ENCODE assay signal across 8 cellular contexts in genomic region chr7:6589151-6589828, GRCh38. TPM values are rescaled to one million over a fixed set of nuclear protein-coding genes. Genes with fewer than 3 reads are reported as not detected.
DNase-seq lines count a peak whose midpoint lies in the region; ATAC-seq and TF ChIP-seq lines count a peak whose summit lies in the region.

No MANE protein-coding gene starts in this region.

- in situ Hi-C loops in mammary epithelial cell (cut with MboI; ENCODE audit: low sequenced_read_pairs in 2 of 2), result loop anchor here in 1 of 2 donors (25.0 kb wide), 1 partner anchor 273 kb away; no protein-coding TSS in a partner anchor

- no peaks in the 10 kb centered on the region for H3K27me3 Mint-ChIP-seq in naive thymus-derived CD8-positive, alpha-beta T cell

- H3K4me1 Mint-ChIP-seq in naive thymus-derived CD8-positive, alpha-beta T cell, result peaks cover 5 to 39% (median 20%) of the 10 kb centered on the region in 4 donors

- H4K20me1 ChIP-seq in mammary epithelial cell (ENCODE audit: insufficient read depth, low read length), result no peaks in the 10 kb centered on the region

- WGBS in HUES64, result 52% methylated on average over 22 of the region's 22 CpGs
- WGBS in mammary epithelial cell (ENCODE audit: low coverage, missing lambda C conversion rate), result 74% methylated on average over 5 of the region's 22 CpGs

- intact Hi-C loops in mammary epithelial cell (cut with micrococcal nuclease), result no loop called here

- CTCF ChIA-PET in AG04450 (lab: Charles Lee) (interaction anchor here (0.7 to 3.0 kb wide), 6 partner anchors 12 to 73 kb away, joined by 3 to 13 read pairs (median 4); partner anchors contain the start of gene ZDHHC4), mammary epithelial cell (lab: Charles Lee; ENCODE audit: low non-redundant PET) (no interaction called here)

- H3K4me1 ChIP-seq in HUES64 (ENCODE audit: insufficient read depth, low read length), result peaks cover 5% of the 10 kb centered on the region; the same call in 1 of the 2 replicates
- H3K4me1 ChIP-seq in mammary epithelial cell (ENCODE audit: insufficient read depth, low read length), result peaks cover 9% of the 10 kb centered on the region

- H3K27me3 ChIP-seq in AG04450 (ENCODE audit: control insufficient read depth, insufficient read depth, low read length) (no peaks in the 10 kb centered on the region), HUES64 (ENCODE audit: insufficient read depth, low read length) (no peaks in the 10 kb centered on the region), mammary epithelial cell (ENCODE audit: insufficient read depth, low read length) (no peaks in the 10 kb centered on the region)

- dilution Hi-C loops in mammary epithelial cell (cut with HindIII; ENCODE audit: low sequenced_read_pairs), result no loop called here

- H3K4me3 ChIP-seq in AG04450 (ENCODE audit: low read depth, low read length) (peak overlapping the region; percentile 47), HUES64 (ENCODE audit: low read length) (peak overlapping the region; percentile 95), mammary epithelial cell (replicated peaks in 1 of 3; ENCODE audit: insufficient read depth in 1 of 3, low read depth in 2 of 3, low read length in 3 of 3) (peak overlapping the region in 1 of 3 experiments; percentile 97)

- H3K27ac ChIP-seq in AG04450 (ENCODE audit: low read depth, low read length) (no peak overlapping the region), HUES64 (ENCODE audit: low read depth, low read length) (no peak overlapping the region), mammary epithelial cell (ENCODE audit: insufficient read depth, low read depth, low read length) (no peak overlapping the region)

- H3K9me3 ChIP-seq in AG04450 (ENCODE audit: control insufficient read depth, insufficient read depth, low read length) (no peaks in the 10 kb centered on the region; the same call in 1 of the 2 replicates), HUES64 (ENCODE audit: insufficient read depth, low read depth, low read length) (no peaks in the 10 kb centered on the region), mammary epithelial cell (replicated peaks; ENCODE audit: insufficient read depth, low read length) (no peaks in the 10 kb centered on the region)

- POLR2A ChIA-PET in AG04450 (lab: Yijun Ruan, JAX), result interaction anchor here (1.2 to 1.6 kb wide), 2 partner anchors 11 to 47 kb away, joined by 5 read pairs; partner anchors contain the start of gene ZNF316
- POLR2A ChIA-PET in naive thymus-derived CD8-positive, alpha-beta T cell (lab: Charles Lee), result interaction anchor here (0.7 to 3.6 kb wide), 11 partner anchors 9 to 62 kb away, joined by 3 to 50 read pairs (median 3); partner anchors contain the start of genes ZDHHC4, ZNF316 and ZNF853

- no peaks in the 10 kb centered on the region for H3K9me3 Mint-ChIP-seq in naive thymus-derived CD8-positive, alpha-beta T cell

- peak overlapping the region; percentile 81 for H3K4me2 ChIP-seq in mammary epithelial cell (ENCODE audit: insufficient read depth, low read depth, low read length)

- peak overlapping the region; percentile 46 to 94 (median 84) for H3K27ac Mint-ChIP-seq in naive thymus-derived CD8-positive, alpha-beta T cell

- peak overlapping the region; percentile 64 to 93 (median 71) for H3K4me3 Mint-ChIP-seq in naive thymus-derived CD8-positive, alpha-beta T cell

- peaks cover 0 to 67% (median 20%) of the 10 kb centered on the region in 3 donors for H3K36me3 Mint-ChIP-seq in naive thymus-derived CD8-positive, alpha-beta T cell

- no TSS peak for BruUV-seq in mammary epithelial cell (replicated peaks; lab: Mats Ljungman, UMichigan)

- ATAC-seq in naive thymus-derived CD8-positive, alpha-beta T cell, result no peak
- ATAC-seq in GM19452 (IDR thresholded peaks at IDR 0.05; ENCODE audit: unreplicated experiment), result no peak

- peaks cover 70% of the 10 kb centered on the region for H3K36me3 ChIP-seq in HUES64 (ENCODE audit: insufficient read depth, low read length)
- H3K36me3 ChIP-seq in mammary epithelial cell (ENCODE audit: insufficient read depth, low read length), result peaks cover 5% of the 10 kb centered on the region

- H3K79me2 ChIP-seq in mammary epithelial cell (ENCODE audit: insufficient read depth, low read length), result peaks cover 19% of the 10 kb centered on the region

- DNase-seq in AG04450 (ENCODE audit: low read depth, low spot score) (no peak), mammary epithelial cell (no peak), NCI-H1417 treated with DMSO at 0.1 percent for 48 hours (lab: John Stamatoyannopoulos, UW) (no peak), SKM-1 (lab: John Stamatoyannopoulos, UW; ENCODE audit: unreplicated experiment) (no peak), NCI-H524 treated with DMSO at 0.1 percent for 48 hours (lab: John Stamatoyannopoulos, UW) (no peak)
- DNase-seq in naive thymus-derived CD8-positive, alpha-beta T cell, result no peak

- H2AFZ ChIP-seq in mammary epithelial cell (ENCODE audit: low read depth, low read length), result peak overlapping the region; percentile 88

- TF ChIP-seq CTCF in AG04450 (IDR thresholded peaks at IDR 0.05; ENCODE audit: low read depth, low read length) (no peak), mammary epithelial cell (conservative IDR thresholded peaks at IDR 0.05 in 1 of 2, IDR thresholded peaks at IDR 0.05 in 1 of 2; ENCODE audit: extremely low read depth in 1 of 2, insufficient read depth in 1 of 2, low read depth in 1 of 2, low read length in 2 of 2) (no peak)

- H3K9ac ChIP-seq in HUES64 (ENCODE audit: low read depth, low read length) (peak overlapping the region; percentile 26; the same call in 1 of the 2 replicates), mammary epithelial cell (ENCODE audit: insufficient read depth, low read length) (no peak overlapping the region)

RNA-seq across cellular contexts. Expression of gene INTS15, which starts 0.5 kb away (rescaled TPM):
- polyA plus RNA-seq in AG04450 (2011; rRNA removed) (17.1 and 17.6 TPM in 2 replicates), mammary epithelial cell (17.3 TPM)
- polyA minus RNA-seq in AG04450 (2011; rRNA and poly(A)+ RNA removed), result 12.9 and 17.7 TPM in 2 replicates
- 20.2 TPM for polyA plus RNA-seq in HUES64 (2013, experiment 1 of 2)
- polyA plus RNA-seq in HUES64 (2013, experiment 2 of 2), result 20.3 TPM
- total RNA-seq in mammary epithelial cell, result 10 to 100 TPM; 12.5 to 21.1 TPM
- 28.5 TPM for polyA minus RNA-seq in mammary epithelial cell
- total RNA-seq in naive thymus-derived CD8-positive, alpha-beta T cell, result 10 to 100 TPM; 57.4 to 61.8 TPM
- 10 to 100 TPM; 29.4 to 43.3 (median 30.2) TPM for polyA plus RNA-seq in naive thymus-derived CD8-positive, alpha-beta T cell

RNA-seq across cellular contexts. Expression of gene ZDHHC4, which starts 12.0 kb away (rescaled TPM):
- polyA plus RNA-seq in AG04450 (2011; rRNA removed) (99.4 and 103 TPM in 2 replicates), mammary epithelial cell (40.5 TPM)
- 87.3 and 88.3 TPM in 2 replicates for polyA minus RNA-seq in AG04450 (2011; rRNA and poly(A)+ RNA removed)
- 40.9 TPM for polyA plus RNA-seq in HUES64 (2013, experiment 1 of 2)
- 50.8 TPM for polyA plus RNA-seq in HUES64 (2013, experiment 2 of 2)
- total RNA-seq in mammary epithelial cell, result 10 to 100 TPM; 34.1 to 52.5 TPM
- polyA minus RNA-seq in mammary epithelial cell, result 52.4 TPM
- 10 to 100 TPM; 39.7 to 48.3 TPM for total RNA-seq in naive thymus-derived CD8-positive, alpha-beta T cell
- 10 to 100 TPM; 77.2 to 81.0 (median 78.9) TPM for polyA plus RNA-seq in naive thymus-derived CD8-positive, alpha-beta T cell

RNA-seq across cellular contexts. Expression of gene ZNF853, which starts 26.1 kb away (rescaled TPM):
- polyA plus RNA-seq in AG04450 (2011; rRNA removed) (5.3 and 6.7 TPM in 2 replicates), mammary epithelial cell (0.02 TPM)
- 12.0 and 14.1 TPM in 2 replicates for polyA minus RNA-seq in AG04450 (2011; rRNA and poly(A)+ RNA removed)
- 4.4 TPM for polyA plus RNA-seq in HUES64 (2013, experiment 1 of 2)
- 5.6 TPM for polyA plus RNA-seq in HUES64 (2013, experiment 2 of 2)
- under 1 TPM; 0.21 to 0.67 TPM for total RNA-seq in mammary epithelial cell
- not detected for polyA minus RNA-seq in mammary epithelial cell
- 1 to 10 TPM; 9.4 to 9.5 TPM for total RNA-seq in naive thymus-derived CD8-positive, alpha-beta T cell
- 1 to 10 TPM; 3.1 to 8.2 (median 3.8) TPM for polyA plus RNA-seq in naive thymus-derived CD8-positive, alpha-beta T cell

RNA-seq across cellular contexts. Expression of gene GRID2IP, which starts 38.0 kb away (rescaled TPM):
- polyA plus RNA-seq in AG04450 (2011; rRNA removed) (0.02 TPM in 1 of 2 replicates, not detected in the other), mammary epithelial cell (0.01 TPM)
- polyA minus RNA-seq in AG04450 (2011; rRNA and poly(A)+ RNA removed), result 0.05 TPM in 1 of 2 replicates, not detected in the other
- polyA plus RNA-seq in HUES64 (2013, experiment 1 of 2), result 0.25 TPM
- 0.63 TPM for polyA plus RNA-seq in HUES64 (2013, experiment 2 of 2)
- not detected for total RNA-seq in mammary epithelial cell
- polyA minus RNA-seq in mammary epithelial cell, result not detected
- total RNA-seq in naive thymus-derived CD8-positive, alpha-beta T cell, result 1 to 10 TPM; 2.6 TPM
- under 1 TPM in 2 of 3 donors, not detected in 1; 0.05 to 0.09 TPM for polyA plus RNA-seq in naive thymus-derived CD8-positive, alpha-beta T cell

RNA-seq across cellular contexts. Expression of gene ZNF316, which starts 47.8 kb away (rescaled TPM):
- polyA plus RNA-seq in AG04450 (2011; rRNA removed) (4.8 and 5.6 TPM in 2 replicates), mammary epithelial cell (3.8 TPM)
- polyA minus RNA-seq in AG04450 (2011; rRNA and poly(A)+ RNA removed), result 8.3 and 10.7 TPM in 2 replicates
- 7.4 TPM for polyA plus RNA-seq in HUES64 (2013, experiment 1 of 2)
- 8.9 TPM for polyA plus RNA-seq in HUES64 (2013, experiment 2 of 2)
- total RNA-seq in mammary epithelial cell, result 10 to 100 TPM; 19.3 to 24.5 TPM
- polyA minus RNA-seq in mammary epithelial cell, result 3.2 TPM
- 10 to 100 TPM; 65.5 to 77.9 TPM for total RNA-seq in naive thymus-derived CD8-positive, alpha-beta T cell
- 1 to 10 TPM in 2 of 3 donors, under 1 TPM in 1; 0.96 to 5.7 (median 1.8) TPM for polyA plus RNA-seq in naive thymus-derived CD8-positive, alpha-beta T cell
